8 cellular contexts compared by ENCODE assay signal in the genomic region with DNA sequence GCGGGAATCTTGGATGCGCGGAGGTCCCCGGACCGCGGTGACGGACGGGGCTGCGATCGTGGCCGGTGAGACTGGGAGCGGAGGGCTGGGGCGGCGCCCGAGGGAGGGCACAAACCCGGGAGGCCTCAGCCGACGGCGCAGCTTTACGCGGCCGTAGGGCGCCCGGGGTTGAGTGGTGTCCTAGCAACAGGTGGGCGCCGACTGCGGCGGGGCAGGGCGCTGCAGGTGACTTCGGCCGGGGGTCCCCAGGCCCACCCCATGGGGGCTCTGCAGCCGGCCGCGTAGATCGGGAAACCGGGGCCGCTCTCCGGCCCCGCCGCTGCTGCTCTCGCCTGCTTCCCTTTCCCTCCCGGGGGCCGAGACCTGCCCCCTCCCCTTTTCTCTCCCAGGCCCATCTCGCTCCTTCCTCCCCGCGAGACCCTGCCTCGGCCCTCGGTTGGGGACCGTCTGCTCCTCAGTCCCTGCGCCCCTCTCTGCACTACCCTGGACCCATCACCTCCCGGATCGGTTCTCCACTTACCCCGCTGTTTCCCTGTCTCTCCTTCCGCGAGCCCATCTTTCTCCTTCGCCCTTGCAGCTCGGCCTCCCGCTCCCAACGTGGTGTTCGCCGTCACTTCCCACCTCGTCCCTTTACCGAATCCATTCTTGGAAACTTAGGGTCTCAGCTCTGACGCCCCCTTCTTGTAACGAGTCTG. TPM values are rescaled to one million over a fixed set of nuclear protein-coding genes. Genes with fewer than 3 reads are reported as not detected.
DNase-seq lines count a peak whose midpoint lies in the region; ATAC-seq and TF ChIP-seq lines count a peak whose summit lies in the region.

No MANE protein-coding gene starts in this region.

- peak overlapping the region; percentile 36 to 61 for H3K4me3 ChIP-seq in right atrium auricular region
- peak overlapping the region; percentile 57 for H3K4me3 ChIP-seq in retinal pigment epithelial cell (ENCODE audit: low read length)

- peak; percentile 52 for DNase-seq in GM10266 (ENCODE audit: extremely low spot score)
- DNase-seq in activated gamma-delta T cell (lab: John Stamatoyannopoulos, UW), result peak; percentile 17
- no peak for DNase-seq in right atrium auricular region (ENCODE audit: low spot score)
- DNase-seq in retinal pigment epithelial cell (ENCODE audit: low read depth), result no peak
- DNase-seq in NCI-H524 treated with DMSO at 0.1 percent for 48 hours (lab: John Stamatoyannopoulos, UW), result no peak
- no peak for DNase-seq in GM19238 (ENCODE audit: insufficient read length, low spot score)

- TF ChIP-seq CTCF in GM10266 (IDR thresholded peaks at IDR 0.05; ENCODE audit: control insufficient read depth, insufficient read depth, low read depth, missing control alignments) (no peak), right atrium auricular region (IDR thresholded peaks at IDR 0.05) (no peak), retinal pigment epithelial cell (conservative IDR thresholded peaks at IDR 0.05; ENCODE audit: low read depth, low read length) (no peak)

- ATAC-seq in HG02642 (IDR thresholded peaks at IDR 0.05; ENCODE audit: poor library complexity, unreplicated experiment) (peak; percentile 79), HG02840 (IDR thresholded peaks at IDR 0.05; ENCODE audit: low FRiP score, unreplicated experiment) (no peak)

- no peaks in the 10 kb centered on the region for H3K9me3 ChIP-seq in right atrium auricular region

- no peaks in the 10 kb centered on the region for H3K36me3 ChIP-seq in right atrium auricular region

- H3K27ac ChIP-seq in right atrium auricular region, result peak overlapping the region; percentile 52 to 53

- H3K27me3 ChIP-seq in right atrium auricular region, result no peaks in the 10 kb centered on the region

- H3K4me1 ChIP-seq in right atrium auricular region, result peaks cover 0 to 15% of the 10 kb centered on the region in 2 donors

RNA-seq across cellular contexts. Expression of a gene that starts 18.4 kb away (rescaled TPM):
- 10 to 100 TPM; 24.9 to 36.9 TPM for total RNA-seq in right atrium auricular region

Comparison
In these comparisons a context has a peak if more than half of its experiments do, and no peak if none do; other contexts are left out.
1. DNase-seq: peak in GM10266 (single experiment) and activated gamma-delta T cell (single experiment); none in right atrium auricular region (single experiment), retinal pigment epithelial cell (single experiment), NCI-H524 treated with DMSO at 0.1 percent for 48 hours (single experiment) and GM19238 (single experiment).